Comparison of ENCODE assay signal across 19 cellular contexts in the genomic region with DNA sequence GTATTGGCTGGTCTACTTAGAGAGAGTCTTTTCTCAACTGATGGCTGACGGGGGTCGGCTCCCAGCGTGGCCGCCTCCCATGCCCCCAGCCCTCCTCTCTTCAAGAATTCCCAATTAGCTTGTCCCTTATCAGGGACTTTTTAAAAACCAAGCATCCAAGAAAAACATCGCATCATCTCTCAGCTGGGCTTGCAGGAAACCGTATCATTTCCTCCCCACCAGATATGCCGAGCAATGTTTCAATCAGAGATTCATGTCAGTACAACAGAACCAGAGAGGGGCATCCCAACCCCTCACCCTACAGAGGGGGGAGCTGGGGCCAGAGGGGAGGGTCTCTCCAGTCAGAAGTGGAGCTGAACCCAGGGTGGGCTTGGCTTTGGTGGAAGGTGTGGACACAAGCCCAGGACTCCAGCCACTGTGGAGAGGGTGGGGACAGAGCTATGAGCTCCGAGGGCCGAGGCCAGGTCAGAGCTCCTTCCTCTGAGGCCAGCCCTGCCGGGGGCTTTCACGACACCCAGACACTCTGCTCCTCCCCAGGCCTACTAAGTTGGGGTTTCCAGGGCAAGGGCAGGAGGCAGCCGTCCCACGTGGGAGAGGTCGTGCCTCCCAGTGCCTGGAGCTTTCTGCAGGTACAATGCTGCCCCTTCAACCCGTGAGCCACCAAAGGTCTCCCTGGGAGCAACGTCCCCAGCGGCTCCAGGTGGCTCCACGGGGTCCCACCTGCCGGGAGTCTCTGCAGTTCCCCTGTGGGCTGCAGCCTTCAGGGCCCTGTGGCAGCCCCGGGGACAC. TPM values are rescaled to one million over a fixed set of nuclear protein-coding genes. Genes with fewer than 3 reads are reported as not detected.
A peak's percentile ranks its signal among the peaks of the same experiment; 100 is the strongest.
DNase-seq lines count a peak whose midpoint lies in the region; ATAC-seq and TF ChIP-seq lines count a peak whose summit lies in the region.
"Had no signal": no experiment of that assay in that cellular context is flagged by ENCODE, and none has a peak within 500 bp of the region (broad histone marks: within the 10 kb centered on the region; RNA-seq: fewer than 3 reads in every experiment).

No MANE protein-coding gene starts in this region.

- H3K27ac Mint-ChIP-seq in endodermal cell (no peak overlapping the region), nephron (peak overlapping the region in 2 of 3 experiments; percentile 23 to 27)
- H3K27ac Mint-ChIP-seq in activated T-cell treated with anti-CD3 and anti-CD28 coated beads, Interleukin-2, amount 50 U/mL, for 72 hours = no peak overlapping the region
- H3K27ac Mint-ChIP-seq: CD4-positive, CD25-positive, alpha-beta regulatory T cell; GM23338 had no signal

- no peaks in the 10 kb centered on the region for H3K9me3 Mint-ChIP-seq in endodermal cell
- no peaks in the 10 kb centered on the region for H3K9me3 Mint-ChIP-seq in nephron
- H3K9me3 Mint-ChIP-seq in activated T-cell treated with anti-CD3 and anti-CD28 coated beads, Interleukin-2, amount 50 U/mL, for 72 hours = no peaks in the 10 kb centered on the region
- H3K9me3 Mint-ChIP-seq: CD4-positive, CD25-positive, alpha-beta regulatory T cell had no signal

- H3K9me3 ChIP-seq in right atrium auricular region (no peaks in the 10 kb centered on the region), endodermal cell (ENCODE audit: control insufficient read depth, low read length) (no peaks in the 10 kb centered on the region), BE2C (no peaks in the 10 kb centered on the region; the same call in 1 of the 2 replicates), lower lobe of right lung (no peaks in the 10 kb centered on the region)
- H3K9me3 ChIP-seq: HAP-1, Peyer's patch, SJSA1 had no signal

- DNase-seq in left cardiac atrium = peak; percentile 47
- DNase-seq in right atrium auricular region (ENCODE audit: low spot score) = no peak
- DNase-seq in endodermal cell = peak; percentile 43
- no peak for DNase-seq in BE2C
- DNase-seq in activated T-cell treated with anti-CD3 and anti-CD28 coated beads, Interleukin-2, amount 50 U/mL, for 72 hours = no peak
- no peak for DNase-seq in lower lobe of right lung
- DNase-seq: CD4-positive, CD25-positive, alpha-beta regulatory T cell; COR-L47; Kasumi-1; NCI-H1417 treated with DMSO at 0.1 percent for 48 hours; NCI-H187; NCI-H446; NCI-H526; Peyer's patch had no signal

- H3K4me3 ChIP-seq in right atrium auricular region (no peak overlapping the region), endodermal cell (ENCODE audit: low read length) (no peak overlapping the region), BE2C (ENCODE audit: low read depth, low read length) (no peak overlapping the region), lower lobe of right lung (no peak overlapping the region)
- H3K4me3 ChIP-seq: GM23338, HAP-1, Peyer's patch, SJSA1 had no signal

- no peaks in the 10 kb centered on the region for H3K4me1 Mint-ChIP-seq in endodermal cell
- H3K4me1 Mint-ChIP-seq in nephron = peaks cover 20% of the 10 kb centered on the region
- H3K4me1 Mint-ChIP-seq in activated T-cell treated with anti-CD3 and anti-CD28 coated beads, Interleukin-2, amount 50 U/mL, for 72 hours (ENCODE audit: low read depth) = no peaks in the 10 kb centered on the region
- H3K4me1 Mint-ChIP-seq: CD4-positive, CD25-positive, alpha-beta regulatory T cell had no signal

- H3K4me1 ChIP-seq in right atrium auricular region = no peaks in the 10 kb centered on the region
- H3K4me1 ChIP-seq in endodermal cell (ENCODE audit: control insufficient read depth, insufficient read depth, low read length) = no peaks in the 10 kb centered on the region
- no peaks in the 10 kb centered on the region for H3K4me1 ChIP-seq in BE2C
- H3K4me1 ChIP-seq in lower lobe of right lung = no peaks in the 10 kb centered on the region
- H3K4me1 ChIP-seq: HAP-1, Peyer's patch, SJSA1 had no signal

- intact Hi-C loops in left cardiac atrium (cut with DNase I) = no loop called here
- intact Hi-C loops in lower lobe of right lung (cut with DNase I) = no loop called here

- H3K27me3 Mint-ChIP-seq in endodermal cell (ENCODE audit: insufficient read depth) (no peaks in the 10 kb centered on the region), nephron (ENCODE audit: low read depth) (peaks cover 57% of the 10 kb centered on the region)
- H3K27me3 Mint-ChIP-seq in activated T-cell treated with anti-CD3 and anti-CD28 coated beads, Interleukin-2, amount 50 U/mL, for 72 hours (ENCODE audit: low read depth) = no peaks in the 10 kb centered on the region

- no peak overlapping the region for H3K9ac ChIP-seq in endodermal cell (ENCODE audit: extremely low read depth, low read length, poor library complexity, severe bottlenecking)

- H3K36me3 Mint-ChIP-seq in endodermal cell (ENCODE audit: low read depth) (no peaks in the 10 kb centered on the region), nephron (ENCODE audit: low read depth) (no peaks in the 10 kb centered on the region)
- H3K36me3 Mint-ChIP-seq in activated T-cell treated with anti-CD3 and anti-CD28 coated beads, Interleukin-2, amount 50 U/mL, for 72 hours (ENCODE audit: insufficient read depth in 2 of 2) = no peaks in the 10 kb centered on the region
- H3K36me3 Mint-ChIP-seq: CD4-positive, CD25-positive, alpha-beta regulatory T cell had no signal

- H3K36me3 ChIP-seq in right atrium auricular region (no peaks in the 10 kb centered on the region), endodermal cell (ENCODE audit: control insufficient read depth, insufficient read depth, low read length) (no peaks in the 10 kb centered on the region), BE2C (no peaks in the 10 kb centered on the region), lower lobe of right lung (no peaks in the 10 kb centered on the region)
- H3K36me3 ChIP-seq: HAP-1, Peyer's patch, SJSA1 had no signal

- WGBS in endodermal cell (ENCODE audit: insufficient coverage in 1 of 2, insufficient read length in 1 of 2), 2 experiments = 91 to 95% methylated on average over 15 to 20 of the region's 20 CpGs

- no peak overlapping the region for H3K27ac ChIP-seq in right atrium auricular region
- no peak overlapping the region for H3K27ac ChIP-seq in endodermal cell (ENCODE audit: low read depth, low read length)
- H3K27ac ChIP-seq in lower lobe of right lung = no peak overlapping the region
- H3K27ac ChIP-seq: Peyer's patch, SJSA1 had no signal

- no peak overlapping the region for H3K4me3 Mint-ChIP-seq in endodermal cell
- no peak overlapping the region for H3K4me3 Mint-ChIP-seq in nephron
- no peak overlapping the region for H3K4me3 Mint-ChIP-seq in activated T-cell treated with anti-CD3 and anti-CD28 coated beads, Interleukin-2, amount 50 U/mL, for 72 hours
- H3K4me3 Mint-ChIP-seq: CD4-positive, CD25-positive, alpha-beta regulatory T cell; GM23338 had no signal

- TF ChIP-seq CTCF in right atrium auricular region (IDR thresholded peaks at IDR 0.05) (no peak), endodermal cell (conservative IDR thresholded peaks at IDR 0.05) (no peak), nephron (IDR thresholded peaks at IDR 0.05; ENCODE audit: unreplicated experiment in 3 of 3) (no peak), BE2C (IDR thresholded peaks at IDR 0.05; ENCODE audit: low read depth, low read length) (no peak), lower lobe of right lung (IDR thresholded peaks at IDR 0.05) (no peak)

- H3K27me3 ChIP-seq in right atrium auricular region (no peaks in the 10 kb centered on the region), endodermal cell (ENCODE audit: control insufficient read depth, insufficient read depth, low read length, poor library complexity, severe bottlenecking) (no peaks in the 10 kb centered on the region), BE2C (no peaks in the 10 kb centered on the region), lower lobe of right lung (ENCODE audit: low read depth) (peaks cover 42% of the 10 kb centered on the region)
- H3K27me3 ChIP-seq: Peyer's patch had no signal

- peak in 1 of 2 donors; percentile 32 for ATAC-seq in left cardiac atrium
- no peak for ATAC-seq in activated T-cell treated with anti-CD3 and anti-CD28 coated beads, Interleukin-2, amount 50 U/mL, for 72 hours (replicated peaks in 1 of 2)
- no peak for ATAC-seq in lower lobe of right lung
- ATAC-seq: GM23338 had no signal

RNA-seq across cellular contexts. Expression of a gene that starts 39.0 kb away (rescaled TPM):
- total RNA-seq in left cardiac atrium (10 to 100 TPM; 21.6 to 23.4 TPM), right atrium auricular region (10 to 100 TPM; 20.3 to 29.3 TPM), endodermal cell (10 to 100 TPM; 56.4 to 58.4 TPM), lower lobe of right lung (31.2 TPM)
- polyA plus RNA-seq in endodermal cell (2013, experiment 1 of 2) = 28.9 TPM
- polyA plus RNA-seq in endodermal cell (2013, experiment 2 of 2) = 28.8 TPM
- polyA plus RNA-seq in BE2C (2012; ENCODE audit: insufficient read depth, insufficient read length, low read depth) = 50.2 TPM
- 10 to 100 TPM; 23.1 to 23.5 TPM for total RNA-seq in activated T-cell treated with anti-CD3 and anti-CD28 coated beads, Interleukin-2, amount 50 U/mL, for 72 hours

RNA-seq across cellular contexts. Expression of a gene that starts 47.3 kb away (rescaled TPM):
- total RNA-seq in left cardiac atrium = not detected
- under 1 TPM in 1 of 2 donors, not detected in 1; 0.16 TPM for total RNA-seq in right atrium auricular region
- total RNA-seq in endodermal cell = not detected
- 0.11 TPM for polyA plus RNA-seq in endodermal cell (2013, experiment 1 of 2)
- not detected for polyA plus RNA-seq in endodermal cell (2013, experiment 2 of 2)
- polyA plus RNA-seq in BE2C (2012; ENCODE audit: insufficient read depth, insufficient read length, low read depth) = not detected
- under 1 TPM in 1 of 2 donors, not detected in 1; 0.17 TPM for total RNA-seq in activated T-cell treated with anti-CD3 and anti-CD28 coated beads, Interleukin-2, amount 50 U/mL, for 72 hours
- not detected for total RNA-seq in lower lobe of right lung
- total RNA-seq: CD4-positive, CD25-positive, alpha-beta regulatory T cell; G401; GM23338; Peyer's patch; SJSA1 had no signal
- polyA plus RNA-seq: CD4-positive, CD25-positive, alpha-beta regulatory T cell had no signal

Comparison
In these comparisons a context has a peak if more than half of its experiments do, and no peak if none do; other contexts are left out.
1. DNase-seq: peak in left cardiac atrium (single experiment) and endodermal cell (single experiment); none in right atrium auricular region (single experiment), BE2C (single experiment), activated T-cell treated with anti-CD3 and anti-CD28 coated beads, Interleukin-2, amount 50 U/mL, for 72 hours (0 of 2) and lower lobe of right lung (single experiment).
2. H3K27ac Mint-ChIP-seq: peak in nephron (2 of 3); none in endodermal cell (single experiment) and activated T-cell treated with anti-CD3 and anti-CD28 coated beads, Interleukin-2, amount 50 U/mL, for 72 hours (single experiment).